In the genomic region with DNA sequence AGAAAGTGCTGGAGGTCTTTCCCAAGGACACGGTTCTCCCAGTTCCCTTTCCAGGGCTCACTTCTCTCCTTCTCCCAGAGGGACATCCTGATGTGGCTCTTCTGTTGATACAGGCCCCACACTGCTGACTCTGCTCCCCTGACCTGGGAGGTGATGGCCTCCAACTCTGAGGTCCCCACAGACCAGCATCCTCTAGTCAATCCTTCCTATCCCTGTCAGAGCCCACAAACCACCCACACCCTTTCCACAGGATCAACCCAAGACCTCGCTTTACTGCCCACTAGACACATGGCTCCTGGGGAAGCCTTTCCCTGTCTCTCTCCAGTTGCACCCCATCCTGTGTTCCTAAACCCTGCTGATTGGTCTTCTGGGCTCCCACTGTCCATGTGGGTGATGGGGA, we compare ENCODE assay signal across 1 cellular context.
TF ChIP-seq lines count a peak whose summit lies in the region.

No MANE protein-coding gene starts in this region.

TF ChIP-seq in GM12878, 131 proteins besides CTCF, POLR2A, EP300 and RAD21:
- TF ChIP-seq, protein P1, sequence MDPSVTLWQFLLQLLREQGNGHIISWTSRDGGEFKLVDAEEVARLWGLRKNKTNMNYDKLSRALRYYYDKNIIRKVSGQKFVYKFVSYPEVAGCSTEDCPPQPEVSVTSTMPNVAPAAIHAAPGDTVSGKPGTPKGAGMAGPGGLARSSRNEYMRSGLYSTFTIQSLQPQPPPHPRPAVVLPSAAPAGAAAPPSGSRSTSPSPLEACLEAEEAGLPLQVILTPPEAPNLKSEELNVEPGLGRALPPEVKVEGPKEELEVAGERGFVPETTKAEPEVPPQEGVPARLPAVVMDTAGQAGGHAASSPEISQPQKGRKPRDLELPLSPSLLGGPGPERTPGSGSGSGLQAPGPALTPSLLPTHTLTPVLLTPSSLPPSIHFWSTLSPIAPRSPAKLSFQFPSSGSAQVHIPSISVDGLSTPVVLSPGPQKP (IDR thresholded peaks at IDR 0.05; ENCODE audit: low read depth, low read length), result no peak
- no peak for TF ChIP-seq ZNF384 (IDR thresholded peaks at IDR 0.05; ENCODE audit: borderline replicate concordance, low read depth, low read length)
